In the genomic region with DNA sequence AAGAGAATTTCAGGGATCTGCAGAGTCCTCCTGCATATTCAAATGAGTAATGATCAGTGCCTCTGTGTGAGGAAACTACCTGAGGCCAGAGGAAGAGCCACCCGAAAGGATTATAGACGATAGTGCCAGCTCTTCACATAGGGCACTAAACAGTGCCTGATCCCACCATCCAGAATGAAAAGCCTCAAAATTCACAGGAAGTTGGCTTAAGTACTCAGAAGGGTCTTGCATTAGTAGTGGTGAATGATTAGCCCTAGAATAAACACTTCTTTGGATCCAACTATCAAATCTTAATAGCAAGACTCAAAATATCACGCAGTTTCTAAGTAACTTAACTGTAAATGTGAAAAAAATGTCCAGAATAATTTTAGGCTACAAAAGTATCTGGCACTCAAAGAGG, we compare ENCODE assay signal across 18 cellular contexts.
DNase-seq lines count a peak whose midpoint lies in the region; ATAC-seq, FAIRE-seq and TF ChIP-seq lines count a peak whose summit lies in the region.
"Had no signal": no experiment of that assay in that cellular context is flagged by ENCODE, and none has a peak within 500 bp of the region (broad histone marks: within the 10 kb centered on the region; RNA-seq: fewer than 3 reads in every experiment).

No MANE protein-coding gene starts in this region.

- TF ChIP-seq CTCF in HepG2 (CRISPR knock-in tag; IDR thresholded peaks at IDR 0.05) = no peak
- no peak for TF ChIP-seq CTCF in right lobe of liver (IDR thresholded peaks at IDR 0.05)
- no peak for TF ChIP-seq CTCF in chondrocyte (IDR thresholded peaks at IDR 0.05)
- no peak for TF ChIP-seq CTCF in nephron (IDR thresholded peaks at IDR 0.05; ENCODE audit: unreplicated experiment in 3 of 3)

- H3K4me2 ChIP-seq in HepG2 (ENCODE audit: low read depth, low read length) = peak overlapping the region; percentile 39
- H3K4me2 ChIP-seq: BLaER1 had no signal

- no peak for TF ChIP-seq POLR2A in HepG2 (IDR thresholded peaks at IDR 0.05; ENCODE audit: insufficient read depth in 1 of 2, low read depth in 2 of 2, low read length in 2 of 2)
- TF ChIP-seq POLR2A in right lobe of liver (IDR thresholded peaks at IDR 0.05) = no peak

- POLR2A ChIA-PET in HepG2 (lab: Yijun Ruan, JAX) = no interaction called here

- ATAC-seq in HepG2 (peak; percentile 32; the same call in 1 of the 3 replicates), right lobe of liver (no peak), HG03342 (IDR thresholded peaks at IDR 0.05; ENCODE audit: unreplicated experiment) (no peak)

- no peaks in the 10 kb centered on the region for H4K20me1 ChIP-seq in HepG2 (ENCODE audit: insufficient read depth, low read length)
- H4K20me1 ChIP-seq: BLaER1 had no signal

- DNase-seq in HepG2 (ENCODE audit: low spot score) (peak; percentile 18), right lobe of liver (no peak), chondrocyte (ENCODE audit: low spot score) (no peak), HuH-7.5 (ENCODE audit: low spot score) (no peak)
- DNase-seq in activated naive CD4-positive, alpha-beta T cell treated with anti-CD3 and anti-CD28 coated beads for 36 hours = no peak
- DNase-seq: CD4-positive, alpha-beta memory T cell; DMS 273 treated with DMSO at 0.1 percent for 48 hours; DMS79; GDM1; Kasumi-1; KG1 had no signal

- peaks cover 19% of the 10 kb centered on the region for H3K4me1 ChIP-seq in HepG2 (ENCODE audit: insufficient read depth, low read length)
- no peaks in the 10 kb centered on the region for H3K4me1 ChIP-seq in right lobe of liver
- H3K4me1 ChIP-seq: BLaER1, HAP-1 had no signal

- intact Hi-C loops in HepG2 (cut with micrococcal nuclease; ENCODE audit: unreplicated experiment) = no loop called here
- intact Hi-C loops in right lobe of liver (cut with DNase I) = no loop called here
- intact Hi-C loops in activated naive CD4-positive, alpha-beta T cell treated with anti-CD3 and anti-CD28 coated beads for 36 hours (cut with micrococcal nuclease) = no loop called here

- in situ Hi-C loops in HepG2 (cut with HindIII; ENCODE audit: extremely low pct_ligation_motif_present, low pct_unique_long_range_greater_than_20kb) = no loop called here

- H3K9me3 Mint-ChIP-seq in chondrocyte (ENCODE audit: low read depth) = peaks cover 7% of the 10 kb centered on the region
- peaks cover 6% of the 10 kb centered on the region for H3K9me3 Mint-ChIP-seq in nephron
- H3K9me3 Mint-ChIP-seq in activated naive CD4-positive, alpha-beta T cell treated with anti-CD3 and anti-CD28 coated beads for 36 hours = no peaks in the 10 kb centered on the region

- H3K27ac ChIP-seq in HepG2 (ENCODE audit: extremely low read length, insufficient read depth, low read length) = no peak overlapping the region
- no peak overlapping the region for H3K27ac ChIP-seq in right lobe of liver
- H3K27ac ChIP-seq: 22Rv1, BLaER1 had no signal

- H3K36me3 ChIP-seq in HepG2 (replicated peaks in 1 of 2; ENCODE audit: control insufficient read depth in 1 of 2, insufficient read depth in 2 of 2, low read length in 2 of 2) (no peaks in the 10 kb centered on the region), right lobe of liver (no peaks in the 10 kb centered on the region)
- H3K36me3 ChIP-seq: BLaER1, HAP-1 had no signal

- TF ChIP-seq EP300 in HepG2 (IDR thresholded peaks at IDR 0.05; ENCODE audit: low read depth in 2 of 2, low read length in 2 of 2) (no peak), HepG2 (CRISPR knock-in tag; IDR thresholded peaks at IDR 0.05; ENCODE audit: borderline replicate concordance) (no peak)

- peaks cover 29% of the 10 kb centered on the region for H3K4me1 Mint-ChIP-seq in chondrocyte (ENCODE audit: low read depth)
- no peaks in the 10 kb centered on the region for H3K4me1 Mint-ChIP-seq in nephron
- H3K4me1 Mint-ChIP-seq in activated naive CD4-positive, alpha-beta T cell treated with anti-CD3 and anti-CD28 coated beads for 36 hours (ENCODE audit: low read depth) = no peaks in the 10 kb centered on the region
- H3K4me1 Mint-ChIP-seq: CD14-positive monocyte; CD4-positive, alpha-beta memory T cell had no signal

- CTCF ChIA-PET in HepG2 (lab: Yijun Ruan, JAX; ENCODE audit: low intra/inter-chr PET ratio, low total read pairs) = no interaction called here
- CTCF ChIA-PET in activated naive CD4-positive, alpha-beta T cell treated with anti-CD3 and anti-CD28 coated beads for 36 hours (lab: Charles Lee) = no interaction called here

- H3K79me2 ChIP-seq in HepG2 (ENCODE audit: insufficient read depth, low read length) = no peaks in the 10 kb centered on the region

- no peaks in the 10 kb centered on the region for H3K9me3 ChIP-seq in HepG2 (ENCODE audit: low read length)
- no peaks in the 10 kb centered on the region for H3K9me3 ChIP-seq in right lobe of liver
- H3K9me3 ChIP-seq: BLaER1, HAP-1 had no signal

- H3K36me3 Mint-ChIP-seq in chondrocyte (ENCODE audit: low read depth) (no peaks in the 10 kb centered on the region), nephron (ENCODE audit: low read depth) (no peaks in the 10 kb centered on the region)
- no peaks in the 10 kb centered on the region for H3K36me3 Mint-ChIP-seq in activated naive CD4-positive, alpha-beta T cell treated with anti-CD3 and anti-CD28 coated beads for 36 hours (ENCODE audit: low read depth)
- H3K36me3 Mint-ChIP-seq: CD14-positive monocyte; CD4-positive, alpha-beta memory T cell had no signal

- 0 out of 2 replicates have a peak overlapping the region, but pooled peaks have one; percentile 8 for H3K9ac ChIP-seq in HepG2 (ENCODE audit: insufficient read depth, low read depth, low read length)
- H3K9ac ChIP-seq: BLaER1 had no signal

- no peaks in the 10 kb centered on the region for H3K27me3 ChIP-seq in HepG2 (ENCODE audit: control insufficient read depth in 1 of 2, insufficient read depth in 2 of 2, low read length in 2 of 2)
- H3K27me3 ChIP-seq in right lobe of liver = no peaks in the 10 kb centered on the region
- H3K27me3 ChIP-seq: BLaER1 had no signal

- H3K4me3 ChIP-seq in HepG2 (replicated peaks in 1 of 3; ENCODE audit: insufficient read depth in 1 of 3, low read depth in 2 of 3, low read length in 3 of 3) (no peak overlapping the region; a peak in 1 of 6 replicates), right lobe of liver (no peak overlapping the region)
- H3K4me3 ChIP-seq: BLaER1, HAP-1 had no signal

- H3K27me3 Mint-ChIP-seq in chondrocyte (ENCODE audit: low read depth) = no peaks in the 10 kb centered on the region
- no peaks in the 10 kb centered on the region for H3K27me3 Mint-ChIP-seq in nephron (ENCODE audit: low read depth)
- no peaks in the 10 kb centered on the region for H3K27me3 Mint-ChIP-seq in activated naive CD4-positive, alpha-beta T cell treated with anti-CD3 and anti-CD28 coated beads for 36 hours (ENCODE audit: low read depth)
- H3K27me3 Mint-ChIP-seq: CD4-positive, alpha-beta memory T cell had no signal

- no peak for TF ChIP-seq RAD21 in HepG2 (CRISPR knock-in tag; IDR thresholded peaks at IDR 0.05)

- no TSS peak for BruUV-seq in HepG2 (replicated peaks; lab: Mats Ljungman, UMichigan)

- H3K4me3 Mint-ChIP-seq in chondrocyte (ENCODE audit: unreplicated experiment) = no peak overlapping the region
- H3K4me3 Mint-ChIP-seq in nephron = no peak overlapping the region
- H3K4me3 Mint-ChIP-seq in activated naive CD4-positive, alpha-beta T cell treated with anti-CD3 and anti-CD28 coated beads for 36 hours = no peak overlapping the region
- H3K4me3 Mint-ChIP-seq: CD14-positive monocyte; CD4-positive, alpha-beta memory T cell had no signal

- WGBS in HepG2 (ENCODE audit: low lambda C conversion rate) = 25% methylated on average over 3 of the region's 3 CpGs
- WGBS in right lobe of liver (ENCODE audit: insufficient coverage, low coverage, low lambda C conversion rate, missing lambda C conversion rate) = 63% methylated on average over 3 of the region's 3 CpGs

- FAIRE-seq in HepG2 (lab: Jason Lieb, UNC) = peak; percentile 42
- FAIRE-seq: HTR-8/SVneo had no signal

- no peak overlapping the region for H2AFZ ChIP-seq in HepG2 (ENCODE audit: low read length)

- peak overlapping the region; percentile 65 for H3K27ac Mint-ChIP-seq in chondrocyte (ENCODE audit: unreplicated experiment)
- H3K27ac Mint-ChIP-seq in nephron = peak overlapping the region; percentile 8 to 32 (median 8)
- H3K27ac Mint-ChIP-seq in activated naive CD4-positive, alpha-beta T cell treated with anti-CD3 and anti-CD28 coated beads for 36 hours = no peak overlapping the region
- H3K27ac Mint-ChIP-seq: CD4-positive, alpha-beta memory T cell had no signal

TF ChIP-seq in HepG2, 621 proteins besides CTCF, POLR2A, EP300 and RAD21 (continues in another document):
- TF ChIP-seq SMARCC2 (IDR thresholded peaks at IDR 0.05) = no peak
- TF ChIP-seq MEF2D (CRISPR knock-in tag; IDR thresholded peaks at IDR 0.05) = no peak
